ENCODE assay signal across 31 cellular contexts in genomic region chr17:11150946-11151345, GRCh38.
"Had no signal": no experiment of that assay in that cellular context is flagged by ENCODE, and none has a peak within 500 bp of the region (broad histone marks: within the 10 kb centered on the region; RNA-seq: fewer than 3 reads in every experiment).

No MANE protein-coding gene starts in this region.

- H3K36me3 Mint-ChIP-seq: activated naive CD8-positive, alpha-beta T cell had no signal

- H3K4me1 Mint-ChIP-seq: activated B cell treated with CpG ODN at 0.5 μM for 24 hours; activated T-helper 17 cell treated with anti-CD3 and anti-CD28 coated beads, Interleukin-2, amount 50 U/mL, for 72 hours; central memory CD8-positive, alpha-beta T cell; endodermal cell; T-helper 17 cell had no signal

- H3K27ac Mint-ChIP-seq: activated B cell treated with CpG ODN at 0.5 μM for 24 hours; activated CD8-positive, alpha-beta T cell treated with anti-CD3 and anti-CD28 coated beads for 36 hours; activated naive CD8-positive, alpha-beta T cell; activated T-helper 17 cell treated with anti-CD3 and anti-CD28 coated beads, Interleukin-2, amount 50 U/mL, for 72 hours; dendritic cell treated with granulocyte-macrophage colony-stimulating factor and Interleukin-4, amounts not matched to agents 40 ng/mL and 50 ng/mL, for 4 days; endodermal cell; T-helper 17 cell; T-helper 2 cell treated with Interferon-gamma antibody and Interleukin-4, amounts not matched to agents 5 μg/mL and 100 μg/mL, for 36 hours had no signal

- H3K4me3 ChIP-seq: coronary artery, dorsolateral prefrontal cortex had no signal

- H3K27me3 ChIP-seq: brain microvascular endothelial cell had no signal

- ATAC-seq: activated CD4-positive, CD25-positive, alpha-beta regulatory T cell treated with anti-CD3 and anti-CD28 coated beads, Interleukin-2, amount 50 U/mL, for 24 hours; activated CD8-positive, alpha-beta T cell treated with anti-CD3 and anti-CD28 coated beads for 36 hours; activated T-cell treated with anti-CD3 and anti-CD28 coated beads, Interleukin-2, amount 50 U/mL, for 4 hours; activated T-helper 17 cell treated with anti-CD3 and anti-CD28 coated beads, Interleukin-2, amount 50 U/mL, for 72 hours; esophagus mucosa; T-helper 17 cell had no signal

- H3K36me3 ChIP-seq: brain microvascular endothelial cell, WERI-Rb-1 had no signal

- H3K27ac ChIP-seq: brain microvascular endothelial cell, coronary artery, dorsolateral prefrontal cortex, WERI-Rb-1 had no signal

- H3K27me3 Mint-ChIP-seq: activated B cell treated with CpG ODN at 0.5 μM for 24 hours; activated CD8-positive, alpha-beta T cell treated with anti-CD3 and anti-CD28 coated beads for 36 hours; activated T-helper 17 cell treated with anti-CD3 and anti-CD28 coated beads, Interleukin-2, amount 50 U/mL, for 72 hours; central memory CD8-positive, alpha-beta T cell; T-helper 17 cell had no signal

- H3K4me3 Mint-ChIP-seq: activated B cell treated with CpG ODN at 0.5 μM for 24 hours; activated CD8-positive, alpha-beta T cell treated with anti-CD3 and anti-CD28 coated beads for 36 hours; activated naive CD8-positive, alpha-beta T cell; activated T-cell treated with anti-CD3 and anti-CD28 coated beads, Interleukin-2, amount 50 U/mL, for 4 hours; activated T-helper 17 cell treated with anti-CD3 and anti-CD28 coated beads, Interleukin-2, amount 50 U/mL, for 72 hours; central memory CD8-positive, alpha-beta T cell; dendritic cell treated with granulocyte-macrophage colony-stimulating factor and Interleukin-4, amounts not matched to agents 40 ng/mL and 50 ng/mL, for 4 days; endodermal cell; T-helper 17 cell; T-helper 2 cell treated with Interferon-gamma antibody and Interleukin-4, amounts not matched to agents 5 μg/mL and 100 μg/mL, for 36 hours had no signal

- DNase-seq: activated B cell treated with CpG ODN at 0.5 μM for 24 hours; activated CD4-positive, alpha-beta T cell treated with anti-CD3 and anti-CD28 coated beads for 48 hours; activated CD4-positive, alpha-beta T cell treated with anti-CD3 and anti-CD28 coated beads, Interleukin-2, amount 50 U/mL, for 1 hour; activated CD4-positive, alpha-beta T cell treated with anti-CD3 and anti-CD28 coated beads, Interleukin-2, amount 50 U/mL, for 48 hours; activated CD8-positive, alpha-beta memory T cell treated with anti-CD3 and anti-CD28 coated beads for 24 hours; activated CD8-positive, alpha-beta T cell treated with anti-CD3 and anti-CD28 coated beads for 36 hours; activated effector memory CD4-positive, alpha-beta T cell treated with Interleukin-2 at 50 U/mL for 16 hours; activated gamma-delta T cell treated with Interleukin-2 at 50 U/mL for 16 hours; activated naive CD4-positive, alpha-beta T cell treated with anti-CD3 and anti-CD28 coated beads, Interleukin-2, amount 50 U/mL, for 16 hours; activated naive CD4-positive, alpha-beta T cell treated with Interleukin-2 at 50 U/mL for 16 hours; activated T-cell treated with anti-CD3 and anti-CD28 coated beads, Interleukin-2, amount 50 U/mL, for 4 hours; amniotic stem cell; anterior cingulate cortex; brain microvascular endothelial cell; dorsolateral prefrontal cortex; effector memory CD4-positive, alpha-beta T cell; endodermal cell; foreskin fibroblast; glutamatergic neuron; T-helper 1 cell; T-helper 17 cell; T1000; WERI-Rb-1 had no signal
